24 cellular contexts compared by ENCODE assay signal in genomic region chr11:88399171-88399570, GRCh38.
"Had no signal": no experiment of that assay in that cellular context is flagged by ENCODE, and none has a peak within 500 bp of the region (broad histone marks: within the 10 kb centered on the region; RNA-seq: fewer than 3 reads in every experiment).

No MANE protein-coding gene starts in this region.

- H3K27me3 ChIP-seq: esophagus squamous epithelium, gastroesophageal sphincter, testis, vagina had no signal

- ATAC-seq: gastroesophageal sphincter; stimulated activated naive B cell treated with anti-CD40 and anti-IgM and Interleukin-4, amounts not matched to agents 10 μg/mL and 1 μg/mL and 100 μg/mL, for 72 hours had no signal

- H3K9me3 ChIP-seq: esophagus squamous epithelium, gastroesophageal sphincter, lower lobe of right lung, testis, vagina had no signal

- H3K4me1 ChIP-seq: testis had no signal

- H3K4me3 ChIP-seq: esophagus squamous epithelium, gastroesophageal sphincter, lower lobe of right lung, testis, vagina had no signal

- FAIRE-seq: kidney had no signal

- H3K27ac ChIP-seq: esophagus squamous epithelium, gastroesophageal sphincter, lower lobe of right lung, testis, vagina, WERI-Rb-1 had no signal

- H3K36me3 ChIP-seq: esophagus squamous epithelium, gastroesophageal sphincter, lower lobe of right lung, vagina, WERI-Rb-1 had no signal

- DNase-seq: activated CD4-positive, alpha-beta T cell treated with anti-CD3 and anti-CD28 coated beads for 1 hour; activated CD4-positive, alpha-beta T cell treated with anti-CD3 and anti-CD28 coated beads, Interleukin-2, amount 50 U/mL, for 1 hour; activated CD8-positive, alpha-beta T cell treated with anti-CD3 and anti-CD28 coated beads, Interleukin-2, amount 10 ng/mL, durations not matched to agents 7 days and 5 days; activated gamma-delta T cell; activated naive CD4-positive, alpha-beta T cell treated with anti-CD3 and anti-CD28 coated beads, Interleukin-2, amount 50 U/mL, for 16 hours; activated naive CD8-positive, alpha-beta T cell treated with anti-CD3 and anti-CD28 coated beads, Interleukin-2, amount 50 U/mL, for 24 hours; central memory CD4-positive, alpha-beta T cell; dermis blood vessel endothelial cell; effector CD8-positive, alpha-beta T cell; esophagus squamous epithelium; head of caudate nucleus; kidney; lower lobe of right lung; naive B cell; occipital lobe; small intestine; stimulated activated CD4-positive, alpha-beta T cell treated with anti-CD3 and anti-CD28 coated beads, Interleukin-15, amount 100 ng/mL, for 24 hours; stimulated activated CD8-positive, alpha-beta memory T cell treated with anti-CD3 and anti-CD28 coated beads, Interleukin-4, amount 100 ng/mL, for 48 hours; stimulated activated naive B cell treated with anti-CD40 and anti-IgM and Interleukin-4, amounts not matched to agents 10 μg/mL and 1 μg/mL and 100 μg/mL, for 72 hours; testis; trophoblast cell; WERI-Rb-1 had no signal
